ENCODE assay signal across 10 cellular contexts in the genomic region with DNA sequence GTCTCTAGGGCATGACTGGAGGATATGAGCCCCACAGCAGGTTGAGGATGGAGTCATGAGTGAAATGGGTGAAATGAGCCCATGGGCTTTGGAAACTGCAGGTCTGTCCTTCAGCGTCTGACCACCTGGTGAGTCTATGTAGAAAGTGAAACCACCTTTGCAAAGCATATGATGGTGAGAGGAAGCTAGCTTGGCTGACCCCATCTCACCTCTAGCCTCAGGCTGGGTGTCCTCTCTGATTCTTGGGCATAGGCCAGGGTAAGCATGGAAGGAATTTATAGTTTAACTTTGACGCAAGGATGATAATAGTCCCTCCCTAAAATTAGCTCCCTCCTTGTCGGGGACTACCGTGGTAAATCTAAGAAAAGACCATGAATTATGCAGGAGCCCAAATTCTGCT. TPM values are rescaled to one million over a fixed set of nuclear protein-coding genes. Genes with fewer than 3 reads are reported as not detected.
A peak's percentile ranks its signal among the peaks of the same experiment; 100 is the strongest.
DNase-seq lines count a peak whose midpoint lies in the region; TF ChIP-seq lines count a peak whose summit lies in the region.
"Not testable (repeated sequence)": the region's sequence is repeated elsewhere in the genome, so short reads cannot be mapped to it uniquely, and the experiment has no call there.
"Had no signal": no experiment of that assay in that cellular context is flagged by ENCODE, and none has a peak within 500 bp of the region (broad histone marks: within the 10 kb centered on the region; RNA-seq: fewer than 3 reads in every experiment).

No MANE protein-coding gene starts in this region.

- not testable (repeated sequence) for H3K4me1 ChIP-seq in SK-N-SH (ENCODE audit: control insufficient read depth in 1 of 2, insufficient read depth in 2 of 2, low read depth in 1 of 2, low read length in 1 of 2)

- H3K4me3 ChIP-seq in SK-N-SH (ENCODE audit: low read depth in 2 of 2, low read length in 1 of 2); choroid plexus epithelial cell (ENCODE audit: low read depth, low read length): not testable (repeated sequence)

- H3K4me2 ChIP-seq in SK-N-SH: peak overlapping the region; percentile 60; the same call in 1 of the 2 replicates

- not testable (repeated sequence) for H3K9me3 ChIP-seq in SK-N-SH

- not testable (repeated sequence) for H3K36me3 ChIP-seq in SK-N-SH (replicated peaks in 1 of 2; ENCODE audit: control insufficient read depth in 1 of 2, insufficient read depth in 2 of 2, low read length in 1 of 2)

- DNase-seq in EH (ENCODE audit: low read depth) (peak; percentile 46), M059J (ENCODE audit: low read depth) (peak; percentile 71), NCI-H69 (lab: John Stamatoyannopoulos, UW) (peak; percentile 26), RPMI7951 (ENCODE audit: low read depth) (peak; percentile 68), choroid plexus epithelial cell (ENCODE audit: low read depth) (peak; percentile 5)
- not testable (repeated sequence) for DNase-seq in SK-N-SH

- not testable (repeated sequence) for TF ChIP-seq EP300 in SK-N-SH (IDR thresholded peaks at IDR 0.05; ENCODE audit: borderline replicate concordance in 1 of 2, low read depth in 1 of 2, low read length in 1 of 2)

- POLR2A ChIA-PET in SK-N-SH (lab: Yijun Ruan, JAX): not testable (repeated sequence)

- H3K9me2 ChIP-seq in SK-N-SH: not testable (repeated sequence)

- H3K27ac ChIP-seq in SK-N-SH (ENCODE audit: low read depth in 2 of 2, low read length in 1 of 2): not testable (repeated sequence)

- CTCF ChIA-PET in SK-N-SH (lab: Yijun Ruan, JAX): interaction anchor here (0.8 kb wide), 1 partner anchor 26 kb away, joined by 3 read pairs; no protein-coding TSS in a partner anchor

- H3F3A ChIP-seq in SK-N-SH (replicated peaks; ENCODE audit: insufficient read depth): not testable (repeated sequence)

- 12% methylated on average over 4 of the region's 4 CpGs for WGBS in SK-N-SH (ENCODE audit: low lambda C conversion rate)

- H3K79me2 ChIP-seq in SK-N-SH (ENCODE audit: insufficient read depth): not testable (repeated sequence)

- not testable (repeated sequence) for H2AFZ ChIP-seq in SK-N-SH (ENCODE audit: low read depth)

- not testable (repeated sequence) for H3K27me3 ChIP-seq in SK-N-SH (ENCODE audit: insufficient read depth)

- TF ChIP-seq CTCF in SK-N-SH (IDR thresholded peaks at IDR 0.05); choroid plexus epithelial cell (conservative IDR thresholded peaks at IDR 0.05; ENCODE audit: low read depth, low read length): not testable (repeated sequence)

- TF ChIP-seq RAD21 in SK-N-SH (IDR thresholded peaks at IDR 0.05; ENCODE audit: low read length): not testable (repeated sequence)

- not testable (repeated sequence) for H4K20me1 ChIP-seq in SK-N-SH (ENCODE audit: insufficient read depth)

- not testable (repeated sequence) for H3K9ac ChIP-seq in SK-N-SH

RNA-seq across cellular contexts. Expression of gene PSG9, which starts 16.7 kb away (rescaled TPM):
- 4.3 and 5.8 TPM in 2 replicates for total RNA-seq in M059J (2014; rRNA removed; shearing (Covaris generic))
- 1.1 and 1.4 TPM in 2 replicates for total RNA-seq in RPMI7951 (2014; rRNA removed; shearing (Covaris generic))
- 0.72 and 1.0 TPM in 2 replicates for polyA plus RNA-seq in SK-N-SH (2012; rRNA removed)
- 0.70 and 0.76 TPM in 2 replicates for polyA plus RNA-seq in SK-N-SH (2012; cell fraction: cytosol; rRNA removed)
- 0.47 and 0.71 TPM in 2 replicates for polyA plus RNA-seq in SK-N-SH (2012; cell fraction: nucleus; rRNA removed)
- total RNA-seq: A673; CD4-positive, alpha-beta memory T cell; GM23338; H9 had no signal
- polyA plus RNA-seq: CD4-positive, alpha-beta memory T cell; GM23338 had no signal
